14 cellular contexts compared by ENCODE assay signal in the genomic region with DNA sequence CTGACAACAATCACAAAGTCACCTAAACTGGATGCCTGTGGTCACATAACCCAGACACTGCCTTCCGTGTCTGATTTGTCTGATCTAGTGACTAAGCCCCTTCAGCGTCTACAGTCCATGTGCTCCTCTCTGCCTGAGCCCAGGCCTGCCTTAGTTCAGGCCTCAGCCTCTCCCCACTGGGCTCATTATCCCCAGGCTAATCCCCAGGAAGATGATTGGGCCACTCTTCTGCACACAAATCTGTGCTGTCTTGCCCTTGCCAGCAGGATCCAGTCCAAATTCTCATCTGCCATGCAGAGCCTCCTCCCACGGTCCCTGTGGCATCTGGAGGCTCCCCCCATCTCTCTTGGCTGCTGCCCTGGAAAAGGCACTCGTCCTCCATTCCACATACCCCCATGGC.
A peak's percentile ranks its signal among the peaks of the same experiment; 100 is the strongest.
DNase-seq lines count a peak whose midpoint lies in the region; ATAC-seq and TF ChIP-seq lines count a peak whose summit lies in the region.
"Had no signal": no experiment of that assay in that cellular context is flagged by ENCODE, and none has a peak within 500 bp of the region (broad histone marks: within the 10 kb centered on the region; RNA-seq: fewer than 3 reads in every experiment).

No MANE protein-coding gene starts in this region.

- no peak overlapping the region for H3K4me3 ChIP-seq in breast epithelium
- H3K4me3 ChIP-seq in choroid plexus epithelial cell (ENCODE audit: low read depth, low read length) = no peak overlapping the region
- H3K4me3 ChIP-seq in smooth muscle cell = no peak overlapping the region
- no peak overlapping the region for H3K4me3 ChIP-seq in adrenal gland
- H3K4me3 ChIP-seq: thyroid gland had no signal

- no peaks in the 10 kb centered on the region for H3K9me3 Mint-ChIP-seq in MCF 10A (ENCODE audit: unreplicated experiment)
- no peaks in the 10 kb centered on the region for H3K9me3 Mint-ChIP-seq in stimulated activated effector memory CD8-positive, alpha-beta T cell treated with anti-CD3 and anti-CD28 coated beads, Interleukin-12 subunit alpha, Interleukin-12 subunit beta, amount 100 ng/mL, for 72 hours

- no peak overlapping the region for H3K4me2 ChIP-seq in smooth muscle cell

- no peaks in the 10 kb centered on the region for H3K27me3 Mint-ChIP-seq in MCF 10A (ENCODE audit: insufficient read depth, unreplicated experiment)

- no peaks in the 10 kb centered on the region for H3K27me3 ChIP-seq in breast epithelium
- H3K27me3 ChIP-seq in smooth muscle cell (ENCODE audit: low read depth) = peaks cover 2% of the 10 kb centered on the region
- no peaks in the 10 kb centered on the region for H3K27me3 ChIP-seq in adrenal gland
- H3K27me3 ChIP-seq: thyroid gland had no signal

- POLR2A ChIA-PET in MCF 10A (lab: Yijun Ruan, JAX) = no interaction called here

- H3K36me3 ChIP-seq in breast epithelium (no peaks in the 10 kb centered on the region), smooth muscle cell (ENCODE audit: low read depth) (no peaks in the 10 kb centered on the region), adrenal gland (replicated peaks in 1 of 2) (no peaks in the 10 kb centered on the region)
- H3K36me3 ChIP-seq: thyroid gland had no signal

- 36% methylated on average over 4 of the region's 4 CpGs for WGBS in smooth muscle cell (ENCODE audit: low lambda C conversion rate)
- WGBS in adrenal gland, 4 donors = 67 to 89% (median 75%) methylated on average over 4 of the region's 4 CpGs

- CTCF ChIA-PET in MCF 10A (lab: Yijun Ruan, JAX) = interaction anchor here (0.6 to 1.4 kb wide), 3 partner anchors 83 to 216 kb away, joined by 3 to 5 read pairs (median 3); no protein-coding TSS in a partner anchor

- peaks cover 25% of the 10 kb centered on the region for H3K36me3 Mint-ChIP-seq in MCF 10A (ENCODE audit: insufficient read depth, unreplicated experiment)
- no peaks in the 10 kb centered on the region for H3K36me3 Mint-ChIP-seq in stimulated activated effector memory CD8-positive, alpha-beta T cell treated with anti-CD3 and anti-CD28 coated beads, Interleukin-12 subunit alpha, Interleukin-12 subunit beta, amount 100 ng/mL, for 72 hours

- no TSS peak for BruUV-seq in MCF 10A (replicated peaks; lab: Mats Ljungman, UMichigan)

- H3K4me1 ChIP-seq in breast epithelium = no peaks in the 10 kb centered on the region
- H3K4me1 ChIP-seq in smooth muscle cell (ENCODE audit: low read depth) = peaks cover 9% of the 10 kb centered on the region
- no peaks in the 10 kb centered on the region for H3K4me1 ChIP-seq in adrenal gland (replicated peaks in 1 of 2)
- H3K4me1 ChIP-seq: thyroid gland had no signal

- H3K4me1 Mint-ChIP-seq in MCF 10A (ENCODE audit: insufficient read depth, unreplicated experiment) = peaks cover 16% of the 10 kb centered on the region
- peaks cover 9% of the 10 kb centered on the region for H3K4me1 Mint-ChIP-seq in stimulated activated effector memory CD8-positive, alpha-beta T cell treated with anti-CD3 and anti-CD28 coated beads, Interleukin-12 subunit alpha, Interleukin-12 subunit beta, amount 100 ng/mL, for 72 hours

- H3F3A ChIP-seq in smooth muscle cell (ENCODE audit: low read depth) = no peaks in the 10 kb centered on the region

- no peaks in the 10 kb centered on the region for H4K20me1 ChIP-seq in smooth muscle cell (ENCODE audit: low read depth)

- TF ChIP-seq CTCF in MCF 10A (IDR thresholded peaks at IDR 0.05; ENCODE audit: unreplicated experiment) (no peak), breast epithelium (IDR thresholded peaks at IDR 0.05) (no peak), choroid plexus epithelial cell (conservative IDR thresholded peaks at IDR 0.05; ENCODE audit: low read depth, low read length) (no peak), smooth muscle cell (IDR thresholded peaks at IDR 0.05; ENCODE audit: borderline replicate concordance, insufficient read depth, poor library complexity, severe bottlenecking) (no peak), adrenal gland (IDR thresholded peaks at IDR 0.05) (no peak)

- intact Hi-C loops in MCF 10A (cut with micrococcal nuclease) (no loop called here), breast epithelium (cut with DNase I; ENCODE audit: low total_unique reads) (no loop called here), adrenal gland (cut with DNase I) (no loop called here)

- peak; percentile 80 for DNase-seq in MCF 10A (ENCODE audit: unreplicated experiment)
- no peak for DNase-seq in breast epithelium (ENCODE audit: low spot score in 2 of 2)
- DNase-seq in NCI-H2171 (lab: John Stamatoyannopoulos, UW) = peak; percentile 67
- DNase-seq in choroid plexus epithelial cell (ENCODE audit: low read depth) = peak; percentile 32
- DNase-seq in smooth muscle cell (lab: John Stamatoyannopoulos, UW; ENCODE audit: unreplicated experiment) = no peak
- no peak for DNase-seq in activated CD8-positive, alpha-beta memory T cell treated with anti-CD3 and anti-CD28 coated beads, Interleukin-2, amount 50 U/mL, for 4 hours
- DNase-seq in stimulated activated effector memory CD8-positive, alpha-beta T cell treated with anti-CD3 and anti-CD28 coated beads, Interleukin-12 subunit alpha, Interleukin-12 subunit beta, amount 100 ng/mL, for 72 hours (ENCODE audit: low spot score in 2 of 2) = no peak
- DNase-seq in adrenal gland = no peak
- DNase-seq: ACHN; activated T-cell treated with anti-CD3 and anti-CD28 coated beads, Interleukin-2, amount 50 U/mL, for 48 hours; EL; hippocampal formation; NCI-H2227 treated with DMSO at 0.1 percent for 48 hours; thyroid gland had no signal

- H3K27ac Mint-ChIP-seq in MCF 10A (ENCODE audit: low read depth, unreplicated experiment) = peak overlapping the region; percentile 87
- no peak overlapping the region for H3K27ac Mint-ChIP-seq in stimulated activated effector memory CD8-positive, alpha-beta T cell treated with anti-CD3 and anti-CD28 coated beads, Interleukin-12 subunit alpha, Interleukin-12 subunit beta, amount 100 ng/mL, for 72 hours

- H3K79me2 ChIP-seq in smooth muscle cell (ENCODE audit: low read depth) = no peaks in the 10 kb centered on the region

- no peak for TF ChIP-seq POLR2A in breast epithelium (IDR thresholded peaks at IDR 0.05)
- no peak for TF ChIP-seq POLR2A in adrenal gland (IDR thresholded peaks at IDR 0.05)

- H3K9ac ChIP-seq in smooth muscle cell (ENCODE audit: low read depth) = no peak overlapping the region

- H3K9me3 ChIP-seq in breast epithelium = no peaks in the 10 kb centered on the region
- H3K9me3 ChIP-seq in smooth muscle cell (replicated peaks; ENCODE audit: low read depth) = no peaks in the 10 kb centered on the region
- no peaks in the 10 kb centered on the region for H3K9me3 ChIP-seq in adrenal gland (replicated peaks in 1 of 3)
- H3K9me3 ChIP-seq: thyroid gland had no signal

- no peak for ATAC-seq in stimulated activated effector memory CD8-positive, alpha-beta T cell treated with anti-CD3 and anti-CD28 coated beads, Interleukin-12 subunit alpha, Interleukin-12 subunit beta, amount 100 ng/mL, for 72 hours

- no peak overlapping the region for H2AFZ ChIP-seq in smooth muscle cell (ENCODE audit: low read depth)

- no peak overlapping the region for H3K27ac ChIP-seq in breast epithelium
- H3K27ac ChIP-seq in smooth muscle cell (ENCODE audit: low read depth) = peak overlapping the region; percentile 13
- no peak overlapping the region for H3K27ac ChIP-seq in adrenal gland
- H3K27ac ChIP-seq: thyroid gland had no signal

- no peak overlapping the region for H3K4me3 Mint-ChIP-seq in MCF 10A (ENCODE audit: unreplicated experiment)
- no peak overlapping the region for H3K4me3 Mint-ChIP-seq in stimulated activated effector memory CD8-positive, alpha-beta T cell treated with anti-CD3 and anti-CD28 coated beads, Interleukin-12 subunit alpha, Interleukin-12 subunit beta, amount 100 ng/mL, for 72 hours

Comparison
In these comparisons a context has a peak if more than half of its experiments do, and no peak if none do; other contexts are left out.
1. DNase-seq: peak in MCF 10A (single experiment), NCI-H2171 (single experiment) and choroid plexus epithelial cell (single experiment); none in breast epithelium (0 of 2), smooth muscle cell (single experiment), activated CD8-positive, alpha-beta memory T cell treated with anti-CD3 and anti-CD28 coated beads, Interleukin-2, amount 50 U/mL, for 4 hours (single experiment), stimulated activated effector memory CD8-positive, alpha-beta T cell treated with anti-CD3 and anti-CD28 coated beads, Interleukin-12 subunit alpha, Interleukin-12 subunit beta, amount 100 ng/mL, for 72 hours (0 of 2) and adrenal gland (0 of 7).